In genomic region chr17:10295728-10296343, GRCh38 we compare ENCODE assay signal across 8 cellular contexts.
DNase-seq lines count a peak whose midpoint lies in the region; ATAC-seq and TF ChIP-seq lines count a peak whose summit lies in the region.

No MANE protein-coding gene starts in this region.

- H4K20me1 ChIP-seq in SK-N-SH (ENCODE audit: insufficient read depth), result no peaks in the 10 kb centered on the region

- no peak overlapping the region for H3K27ac ChIP-seq in SK-N-SH (ENCODE audit: low read depth in 2 of 2, low read length in 1 of 2)

- no peaks in the 10 kb centered on the region; the same call in 1 of the 2 replicates for H3K27me3 ChIP-seq in SK-N-SH (ENCODE audit: insufficient read depth)

- H3K4me3 ChIP-seq in SK-N-SH (ENCODE audit: low read depth in 2 of 2, low read length in 1 of 2), result no peak overlapping the region; a peak in 1 of 4 replicates

- TF ChIP-seq RAD21 in SK-N-SH (IDR thresholded peaks at IDR 0.05; ENCODE audit: low read length), result peak; percentile 64

- no peak overlapping the region for H2AFZ ChIP-seq in SK-N-SH (ENCODE audit: low read depth)

- no peaks in the 10 kb centered on the region for H3K36me3 ChIP-seq in SK-N-SH (replicated peaks in 1 of 2; ENCODE audit: control insufficient read depth in 1 of 2, insufficient read depth in 2 of 2, low read length in 1 of 2)

- H3K9me3 ChIP-seq in SK-N-SH, result no peaks in the 10 kb centered on the region

- no peaks in the 10 kb centered on the region for H3K9me3 Mint-ChIP-seq in activated CD4-positive, alpha-beta T cell treated with anti-CD3 and anti-CD28 coated beads for 36 hours (ENCODE audit: low read depth)

- peaks cover 9% of the 10 kb centered on the region for H3K27me3 Mint-ChIP-seq in activated CD4-positive, alpha-beta T cell treated with anti-CD3 and anti-CD28 coated beads for 36 hours

- no peak overlapping the region for H3K9ac ChIP-seq in SK-N-SH

- H3K79me2 ChIP-seq in SK-N-SH (ENCODE audit: insufficient read depth), result no peaks in the 10 kb centered on the region

- H3K27ac Mint-ChIP-seq in activated CD4-positive, alpha-beta T cell treated with anti-CD3 and anti-CD28 coated beads for 36 hours, result no peak overlapping the region

- no peaks in the 10 kb centered on the region for H3K9me2 ChIP-seq in SK-N-SH

- intact Hi-C loops in activated CD4-positive, alpha-beta T cell treated with anti-CD3 and anti-CD28 coated beads for 36 hours (cut with DNase I, micrococcal nuclease), result loop anchor here in 1 of 2 experiments (1.0 to 2.0 kb wide), 2 partner anchors 318 to 323 kb away; no protein-coding TSS in a partner anchor

- no peaks in the 10 kb centered on the region for H3K36me3 Mint-ChIP-seq in activated CD4-positive, alpha-beta T cell treated with anti-CD3 and anti-CD28 coated beads for 36 hours (ENCODE audit: low read depth)

- ATAC-seq in activated CD4-positive, alpha-beta T cell treated with anti-CD3 and anti-CD28 coated beads for 36 hours, result peak; percentile 55
- ATAC-seq in HG03442 (IDR thresholded peaks at IDR 0.05; ENCODE audit: unreplicated experiment), result peak; percentile 45
- ATAC-seq in GM19463 (IDR thresholded peaks at IDR 0.05; ENCODE audit: unreplicated experiment), result no peak
- no peak for ATAC-seq in HG03045 (IDR thresholded peaks at IDR 0.05; ENCODE audit: unreplicated experiment)

- DNase-seq in activated CD4-positive, alpha-beta T cell treated with anti-CD3 and anti-CD28 coated beads for 36 hours, result peak; percentile 66
- no peak for DNase-seq in activated CD4-positive, alpha-beta T cell treated with anti-CD3 and anti-CD28 coated beads, Interleukin-2, amount 50 U/mL, for 4 hours
- peak; percentile 49 for DNase-seq in SK-N-SH
- peak; percentile 19 for DNase-seq in dermis blood vessel endothelial cell
- peak; percentile 68 for DNase-seq in midbrain (lab: John Stamatoyannopoulos, UW)

- no peaks in the 10 kb centered on the region for H3K4me1 Mint-ChIP-seq in activated CD4-positive, alpha-beta T cell treated with anti-CD3 and anti-CD28 coated beads for 36 hours

- TF ChIP-seq CTCF in SK-N-SH (IDR thresholded peaks at IDR 0.05), result peak; percentile 72

- H3K4me3 Mint-ChIP-seq in activated CD4-positive, alpha-beta T cell treated with anti-CD3 and anti-CD28 coated beads for 36 hours, result no peak overlapping the region

- H3K4me2 ChIP-seq in SK-N-SH, result no peak overlapping the region

- H3F3A ChIP-seq in SK-N-SH (replicated peaks; ENCODE audit: insufficient read depth), result no peaks in the 10 kb centered on the region

- 18% methylated on average over 5 of the region's 5 CpGs for whole genome bisulfite sequencing in SK-N-SH (ENCODE audit: low lambda C conversion rate)

- no peaks in the 10 kb centered on the region for H3K4me1 ChIP-seq in SK-N-SH (ENCODE audit: control insufficient read depth in 1 of 2, insufficient read depth in 2 of 2, low read depth in 1 of 2, low read length in 1 of 2)

- no peak for TF ChIP-seq EP300 in SK-N-SH (IDR thresholded peaks at IDR 0.05; ENCODE audit: borderline replicate concordance in 1 of 2, low read depth in 1 of 2, low read length in 1 of 2)

- POLR2A ChIA-PET in activated CD4-positive, alpha-beta T cell treated with anti-CD3 and anti-CD28 coated beads for 36 hours (lab: Charles Lee), result no interaction called here
- POLR2A ChIA-PET in SK-N-SH (lab: Yijun Ruan, JAX), result no interaction called here

- CTCF ChIA-PET in activated CD4-positive, alpha-beta T cell treated with anti-CD3 and anti-CD28 coated beads for 36 hours (lab: Charles Lee), result interaction anchor here (0.7 to 1.1 kb wide), 5 partner anchors 10 to 319 kb away, joined by 3 to 4 read pairs (median 4); no protein-coding TSS in a partner anchor
- CTCF ChIA-PET in SK-N-SH (lab: Yijun Ruan, JAX), result interaction anchor here (0.8 to 2.4 kb wide), 12 partner anchors 9 to 461 kb away, joined by 3 to 9 read pairs (median 4); no protein-coding TSS in a partner anchor

TF ChIP-seq in SK-N-SH, 30 proteins besides CTCF, POLR2A, EP300 and RAD21:
- TF ChIP-seq RCOR1 (IDR thresholded peaks at IDR 0.05; ENCODE audit: low read length) (no peak), SMC3 (IDR thresholded peaks at IDR 0.05; ENCODE audit: low read depth, low read length) (peak; percentile 58)

Comparison
In these comparisons a context has a peak if more than half of its experiments do, and no peak if none do; other contexts are left out.
1. DNase-seq: peak in activated CD4-positive, alpha-beta T cell treated with anti-CD3 and anti-CD28 coated beads for 36 hours (single experiment), SK-N-SH (single experiment), dermis blood vessel endothelial cell (single experiment) and midbrain (single experiment); none in activated CD4-positive, alpha-beta T cell treated with anti-CD3 and anti-CD28 coated beads, Interleukin-2, amount 50 U/mL, for 4 hours (0 of 2).
2. ATAC-seq: peak in activated CD4-positive, alpha-beta T cell treated with anti-CD3 and anti-CD28 coated beads for 36 hours (single experiment) and HG03442 (single experiment); none in GM19463 (single experiment) and HG03045 (single experiment).